In the genomic region with DNA sequence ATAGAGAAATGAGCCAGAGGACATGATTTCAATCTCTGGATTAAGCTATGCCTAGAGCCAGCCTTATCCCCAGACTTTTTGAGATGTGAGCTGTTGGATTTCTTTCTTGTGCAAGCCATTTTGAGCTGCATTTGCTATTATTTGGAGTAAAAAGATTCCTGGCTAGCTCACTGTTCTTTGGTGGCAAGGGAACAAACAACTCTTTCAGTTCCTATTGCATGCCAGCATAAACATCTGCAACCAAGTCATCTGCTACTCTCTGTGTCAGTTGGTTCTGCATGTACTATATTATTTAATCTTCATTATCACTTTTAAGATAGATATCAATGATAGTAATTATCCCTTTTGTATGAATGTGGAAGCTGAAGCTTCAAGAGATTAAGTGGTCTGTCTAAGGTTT, we compare ENCODE assay signal across 1 cellular context.
TF ChIP-seq lines count a peak whose summit lies in the region.

No MANE protein-coding gene starts in this region.

TF ChIP-seq in GM23338, 12 proteins besides CTCF, POLR2A, EP300 and RAD21 (continued from another document):
- TF ChIP-seq, protein P1, sequence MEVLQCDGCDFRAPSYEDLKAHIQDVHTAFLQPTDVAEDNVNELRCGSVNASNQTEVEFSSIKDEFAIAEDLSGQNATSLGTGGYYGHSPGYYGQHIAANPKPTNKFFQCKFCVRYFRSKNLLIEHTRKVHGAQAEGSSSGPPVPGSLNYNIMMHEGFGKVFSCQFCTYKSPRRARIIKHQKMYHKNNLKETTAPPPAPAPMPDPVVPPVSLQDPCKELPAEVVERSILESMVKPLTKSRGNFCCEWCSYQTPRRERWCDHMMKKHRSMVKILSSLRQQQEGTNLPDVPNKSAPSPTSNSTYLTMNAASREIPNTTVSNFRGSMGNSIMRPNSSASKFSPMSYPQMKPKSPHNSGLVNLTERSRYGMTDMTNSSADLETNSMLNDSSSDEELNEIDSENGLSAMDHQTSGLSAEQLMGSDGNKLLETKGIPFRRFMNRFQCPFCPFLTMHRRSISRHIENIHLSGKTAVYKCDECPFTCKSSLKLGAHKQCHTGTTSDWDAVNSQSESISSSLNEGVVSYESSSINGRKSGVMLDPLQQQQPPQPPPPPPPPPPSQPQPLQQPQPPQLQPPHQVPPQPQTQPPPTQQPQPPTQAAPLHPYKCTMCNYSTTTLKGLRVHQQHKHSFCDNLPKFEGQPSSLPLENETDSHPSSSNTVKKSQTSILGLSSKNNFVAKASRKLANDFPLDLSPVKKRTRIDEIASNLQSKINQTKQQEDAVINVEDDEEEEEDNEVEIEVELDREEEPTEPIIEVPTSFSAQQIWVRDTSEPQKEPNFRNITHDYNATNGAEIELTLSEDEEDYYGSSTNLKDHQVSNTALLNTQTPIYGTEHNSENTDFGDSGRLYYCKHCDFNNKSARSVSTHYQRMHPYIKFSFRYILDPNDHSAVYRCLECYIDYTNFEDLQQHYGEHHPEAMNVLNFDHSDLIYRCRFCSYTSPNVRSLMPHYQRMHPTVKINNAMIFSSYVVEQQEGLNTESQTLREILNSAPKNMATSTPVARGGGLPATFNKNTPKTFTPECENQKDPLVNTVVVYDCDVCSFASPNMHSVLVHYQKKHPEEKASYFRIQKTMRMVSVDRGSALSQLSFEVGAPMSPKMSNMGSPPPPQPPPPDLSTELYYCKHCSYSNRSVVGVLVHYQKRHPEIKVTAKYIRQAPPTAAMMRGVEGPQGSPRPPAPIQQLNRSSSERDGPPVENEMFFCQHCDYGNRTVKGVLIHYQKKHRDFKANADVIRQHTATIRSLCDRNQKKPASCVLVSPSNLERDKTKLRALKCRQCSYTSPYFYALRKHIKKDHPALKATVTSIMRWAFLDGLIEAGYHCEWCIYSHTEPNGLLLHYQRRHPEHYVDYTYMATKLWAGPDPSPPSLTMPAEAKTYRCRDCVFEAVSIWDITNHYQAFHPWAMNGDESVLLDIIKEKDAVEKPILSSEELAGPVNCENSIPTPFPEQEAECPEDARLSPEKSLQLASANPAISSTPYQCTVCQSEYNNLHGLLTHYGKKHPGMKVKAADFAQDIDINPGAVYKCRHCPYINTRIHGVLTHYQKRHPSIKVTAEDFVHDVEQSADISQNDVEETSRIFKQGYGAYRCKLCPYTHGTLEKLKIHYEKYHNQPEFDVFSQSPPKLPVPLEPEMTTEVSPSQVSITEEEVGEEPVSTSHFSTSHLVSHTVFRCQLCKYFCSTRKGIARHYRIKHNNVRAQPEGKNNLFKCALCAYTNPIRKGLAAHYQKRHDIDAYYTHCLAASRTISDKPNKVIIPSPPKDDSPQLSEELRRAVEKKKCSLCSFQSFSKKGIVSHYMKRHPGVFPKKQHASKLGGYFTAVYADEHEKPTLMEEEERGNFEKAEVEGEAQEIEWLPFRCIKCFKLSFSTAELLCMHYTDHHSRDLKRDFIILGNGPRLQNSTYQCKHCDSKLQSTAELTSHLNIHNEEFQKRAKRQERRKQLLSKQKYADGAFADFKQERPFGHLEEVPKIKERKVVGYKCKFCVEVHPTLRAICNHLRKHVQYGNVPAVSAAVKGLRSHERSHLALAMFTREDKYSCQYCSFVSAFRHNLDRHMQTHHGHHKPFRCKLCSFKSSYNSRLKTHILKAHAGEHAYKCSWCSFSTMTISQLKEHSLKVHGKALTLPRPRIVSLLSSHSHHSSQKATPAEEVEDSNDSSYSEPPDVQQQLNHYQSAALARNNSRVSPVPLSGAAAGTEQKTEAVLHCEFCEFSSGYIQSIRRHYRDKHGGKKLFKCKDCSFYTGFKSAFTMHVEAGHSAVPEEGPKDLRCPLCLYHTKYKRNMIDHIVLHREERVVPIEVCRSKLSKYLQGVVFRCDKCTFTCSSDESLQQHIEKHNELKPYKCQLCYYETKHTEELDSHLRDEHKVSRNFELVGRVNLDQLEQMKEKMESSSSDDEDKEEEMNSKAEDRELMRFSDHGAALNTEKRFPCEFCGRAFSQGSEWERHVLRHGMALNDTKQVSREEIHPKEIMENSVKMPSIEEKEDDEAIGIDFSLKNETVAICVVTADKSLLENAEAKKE (CRISPR knock-in tag; IDR thresholded peaks at IDR 0.05), result no peak
- TF ChIP-seq EZH2phosphoT487 (IDR thresholded peaks at IDR 0.05; ENCODE audit: unreplicated experiment) (no peak), EZH2 (IDR thresholded peaks at IDR 0.05; ENCODE audit: low read depth, unreplicated experiment) (no peak), JUNB (IDR thresholded peaks at IDR 0.05; ENCODE audit: unreplicated experiment) (no peak)
